In genomic region chr11:107493117-107493516, GRCh38 we compare ENCODE assay signal across 2 cellular contexts.
TF ChIP-seq lines count a peak whose summit lies in the region.

No MANE protein-coding gene starts in this region.

TF ChIP-seq in HCT116, 20 proteins besides CTCF, POLR2A, EP300 and RAD21 (continued from another document):
- TF ChIP-seq MAX (IDR thresholded peaks at IDR 0.05) (peak; percentile 51), REST (IDR thresholded peaks at IDR 0.05; ENCODE audit: low read depth) (no peak), JUND (IDR thresholded peaks at IDR 0.05) (peak; percentile 30)

TF ChIP-seq in SK-N-SH, 30 proteins besides CTCF, POLR2A, EP300 and RAD21 (continued from another document):
- TF ChIP-seq MEF2A (IDR thresholded peaks at IDR 0.05; ENCODE audit: borderline replicate concordance, low read depth) (no peak), MXI1 (IDR thresholded peaks at IDR 0.05; ENCODE audit: low read depth, low read length) (no peak), MAX (IDR thresholded peaks at IDR 0.05; ENCODE audit: low read depth) (peak; percentile 72), FOXJ3 (CRISPR knock-in tag; IDR thresholded peaks at IDR 0.05) (no peak), FOSL2 (IDR thresholded peaks at IDR 0.05; ENCODE audit: borderline replicate concordance, low read depth) (peak; percentile 92), TEAD4 (IDR thresholded peaks at IDR 0.05; ENCODE audit: borderline replicate concordance, insufficient read depth) (no peak; the same call in 1 of the 2 replicates), RXRA (IDR thresholded peaks at IDR 0.05; ENCODE audit: borderline replicate concordance, low read depth) (no peak), JUND (IDR thresholded peaks at IDR 0.05) (peak; percentile 82), FOXM1 (IDR thresholded peaks at IDR 0.05; ENCODE audit: low read depth) (no peak), ELF1 (IDR thresholded peaks at IDR 0.05) (no peak), ZBTB33 (IDR thresholded peaks at IDR 0.05; ENCODE audit: borderline replicate concordance, low read depth) (no peak), GABPA (IDR thresholded peaks at IDR 0.05; ENCODE audit: low read depth) (no peak), SIN3A (IDR thresholded peaks at IDR 0.05; ENCODE audit: borderline replicate concordance, low read depth, low read length) (no peak), NFIC (IDR thresholded peaks at IDR 0.05; ENCODE audit: borderline replicate concordance) (peak; percentile 14; the same call in 1 of the 2 replicates), IRF3 (IDR thresholded peaks at IDR 0.05; ENCODE audit: low read depth, low read length) (no peak), TAF1 (IDR thresholded peaks at IDR 0.05; ENCODE audit: borderline replicate concordance, low read depth, low read length) (no peak), PBX3 (IDR thresholded peaks at IDR 0.05) (no peak), USF1 (IDR thresholded peaks at IDR 0.05; ENCODE audit: borderline replicate concordance, low read depth) (no peak), NRF1 (IDR thresholded peaks at IDR 0.05; ENCODE audit: low read depth, low read length) (no peak), REST (IDR thresholded peaks at IDR 0.05; ENCODE audit: low read depth, low read length) (no peak), CHD2 (IDR thresholded peaks at IDR 0.05; ENCODE audit: low read length, partially characterized antibody) (no peak), POLR2AphosphoS5 (IDR thresholded peaks at IDR 0.05; ENCODE audit: low read depth, low read length) (no peak), RFX5 (IDR thresholded peaks at IDR 0.05; ENCODE audit: low read length) (no peak)
TF ChIP-seq in SK-N-SH: peak in this region for 5.
